15 cellular contexts compared by ENCODE assay signal in the genomic region with DNA sequence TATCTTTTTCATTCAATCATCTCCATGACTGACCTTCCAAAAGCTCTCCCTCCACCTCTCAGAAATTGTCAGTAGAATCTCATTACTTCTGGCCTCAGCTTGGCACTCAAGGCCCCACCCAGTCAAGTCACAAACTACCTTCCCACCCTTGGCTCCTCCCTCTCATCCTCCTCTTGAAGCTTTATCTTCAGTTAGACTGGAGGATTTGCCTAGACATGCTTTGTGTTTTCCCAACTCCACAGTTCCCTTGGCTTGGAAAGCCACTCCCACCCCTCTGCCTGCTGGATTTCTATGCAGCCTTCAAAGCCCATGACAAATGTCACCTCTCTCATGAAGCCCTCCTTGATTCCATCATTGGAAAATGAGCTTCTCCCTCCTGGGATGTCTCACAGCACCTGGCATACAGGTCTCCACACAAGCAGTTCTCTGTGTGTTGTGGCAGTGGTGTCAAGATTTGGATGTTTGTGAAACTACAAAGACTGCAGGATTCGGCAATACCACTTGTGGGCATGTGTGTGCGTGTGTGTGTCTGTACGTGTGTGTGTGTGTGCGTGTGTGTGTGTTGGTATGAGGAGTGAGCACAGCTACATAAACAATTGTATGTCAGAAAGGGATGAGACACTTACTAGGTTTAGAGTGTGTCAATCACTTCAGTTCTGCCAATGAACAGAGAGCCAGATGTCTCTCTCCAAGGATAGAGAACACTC. TPM values are rescaled to one million over a fixed set of nuclear protein-coding genes. Genes with fewer than 3 reads are reported as not detected.
A peak's percentile ranks its signal among the peaks of the same experiment; 100 is the strongest.
DNase-seq lines count a peak whose midpoint lies in the region; ATAC-seq and TF ChIP-seq lines count a peak whose summit lies in the region.
"Had no signal": no experiment of that assay in that cellular context is flagged by ENCODE, and none has a peak within 500 bp of the region (broad histone marks: within the 10 kb centered on the region; RNA-seq: fewer than 3 reads in every experiment).

No MANE protein-coding gene starts in this region.

- 83 to 91% (median 90%) methylated on average over 4 of the region's 4 CpGs for WGBS in ovary, 3 donors

- H3K27me3 ChIP-seq in OCI-LY3 (ENCODE audit: low read depth, low read length): 0 out of 2 replicates have a peak, but pooled peaks cover 4% of the 10 kb centered on the region
- no peaks in the 10 kb centered on the region for H3K27me3 ChIP-seq in ovary

- TF ChIP-seq CTCF in GM12865 (IDR thresholded peaks at IDR 0.05; ENCODE audit: insufficient read depth, low read depth, low read length, missing control alignments) (no peak), OCI-LY3 (IDR thresholded peaks at IDR 0.05; ENCODE audit: low read depth, low read length) (no peak), ovary (IDR thresholded peaks at IDR 0.05) (no peak)

- H3K27ac ChIP-seq in OCI-LY3 (ENCODE audit: low read length) (no peak overlapping the region), ovary (no peak overlapping the region)
- H3K27ac ChIP-seq: C4-2B, VCaP had no signal

- DNase-seq in A172 (ENCODE audit: low spot score): peak; percentile 48
- DNase-seq in GM12865 (ENCODE audit: low read depth): peak; percentile 31
- DNase-seq in fibroblast of peridontal ligament (ENCODE audit: extremely low read depth): peak; percentile 72
- no peak for DNase-seq in cerebellar nuclear complex (lab: John Stamatoyannopoulos, UW)
- no peak for DNase-seq in 8988T
- no peak for DNase-seq in ovary
- DNase-seq: NCI-H2029 treated with DMSO at 0.1 percent for 48 hours; nephron progenitor cell; Right ventricle myocardium superior; stimulated activated CD4-positive, alpha-beta T cell treated with anti-CD3 and anti-CD28 coated beads, Interleukin-12 subunit alpha, Interleukin-12 subunit beta, amount 100 ng/mL, for 4 hours; stimulated activated CD8-positive, alpha-beta memory T cell treated with anti-CD3 and anti-CD28 coated beads, Interleukin-4, amount 100 ng/mL, for 48 hours had no signal

- H4K20me1 ChIP-seq in OCI-LY3 (ENCODE audit: insufficient read depth, low read length): no peaks in the 10 kb centered on the region

- no peak overlapping the region for H3K4me3 ChIP-seq in GM12865 (ENCODE audit: low read depth, low read length)
- no peak overlapping the region for H3K4me3 ChIP-seq in OCI-LY3 (ENCODE audit: low read length)
- H3K4me3 ChIP-seq in ovary: no peak overlapping the region

- TF ChIP-seq POLR2A in ovary (IDR thresholded peaks at IDR 0.05): no peak

- H3K9me3 ChIP-seq in OCI-LY3 (ENCODE audit: insufficient read depth, low read length) (no peaks in the 10 kb centered on the region), ovary (no peaks in the 10 kb centered on the region)

- H3K9ac ChIP-seq in OCI-LY3 (ENCODE audit: low read length): no peak overlapping the region

- intact Hi-C loops in ovary (cut with DNase I): loop anchor here in 1 of 4 donors (10.0 kb wide), 2 partner anchors 52 to 392 kb away; a partner anchor contains a TSS

- no peak for ATAC-seq in GM18498 (IDR thresholded peaks at IDR 0.05; ENCODE audit: unreplicated experiment)

- TF ChIP-seq EP300 in ovary (IDR thresholded peaks at IDR 0.05): no peak

- peak overlapping the region; percentile 60; the same call in 1 of the 2 replicates for H3K4me2 ChIP-seq in OCI-LY3 (ENCODE audit: low read length)

- H2AFZ ChIP-seq in OCI-LY3 (ENCODE audit: low read depth, low read length): no peak overlapping the region

- H3K4me1 ChIP-seq in OCI-LY3 (ENCODE audit: low read length) (peaks cover 31% of the 10 kb centered on the region), ovary (ENCODE audit: insufficient read depth) (no peaks in the 10 kb centered on the region)

- H3K36me3 ChIP-seq in OCI-LY3 (replicated peaks; ENCODE audit: low read depth, low read length) (no peaks in the 10 kb centered on the region), ovary (no peaks in the 10 kb centered on the region)

- no peaks in the 10 kb centered on the region for H3K79me2 ChIP-seq in OCI-LY3 (ENCODE audit: low read length)

RNA-seq across cellular contexts. Expression of a gene that starts 45.3 kb away (rescaled TPM):
- 36.6 and 47.7 TPM in 2 replicates for total RNA-seq in A172 (2014; rRNA removed; shearing (Covaris generic))
- 10 to 100 TPM; 37.9 to 58.8 (median 47.7) TPM for total RNA-seq in ovary
- polyA plus RNA-seq in ovary: 10 to 100 TPM; 15.0 to 24.9 TPM

RNA-seq across cellular contexts. Expression of a gene that starts 54.8 kb away (rescaled TPM):
- 83.9 and 109 TPM in 2 replicates for total RNA-seq in A172 (2014; rRNA removed; shearing (Covaris generic))
- 10 to 100 TPM; 28.3 to 48.6 (median 39.7) TPM for total RNA-seq in ovary
- 10 to 100 TPM; 29.6 to 48.7 TPM for polyA plus RNA-seq in ovary

Comparison
In these comparisons a context has a peak if more than half of its experiments do, and no peak if none do; other contexts are left out.
1. DNase-seq: peak in A172 (single experiment), GM12865 (single experiment) and fibroblast of peridontal ligament (single experiment); none in cerebellar nuclear complex (0 of 2), 8988T (single experiment) and ovary (0 of 5).